34 cellular contexts compared by ENCODE assay signal in genomic region chr9:136284951-136285350, GRCh38. TPM values are rescaled to one million over a fixed set of nuclear protein-coding genes. Genes with fewer than 3 reads are reported as not detected.
"Had no signal": no experiment of that assay in that cellular context is flagged by ENCODE, and none has a peak within 500 bp of the region (broad histone marks: within the 10 kb centered on the region; RNA-seq: fewer than 3 reads in every experiment).

No MANE protein-coding gene starts in this region.

- H3K36me3 Mint-ChIP-seq: natural killer cell; neural progenitor cell; stimulated activated effector memory CD8-positive, alpha-beta T cell treated with anti-CD3 and anti-CD28 coated beads, Interleukin-12 subunit alpha, Interleukin-12 subunit beta, amount 100 ng/mL, for 72 hours; stimulated activated naive B cell treated with anti-CD40 and anti-IgM and Interleukin-4, amounts not matched to agents 10 μg/mL and 1 μg/mL and 100 μg/mL, for 72 hours had no signal

- DNase-seq: natural killer cell; nucleus accumbens; retina; sigmoid colon; small intestine; stimulated activated CD4-positive, alpha-beta T cell treated with anti-CD3 and anti-CD28 coated beads, Interleukin-15, amount 100 ng/mL, for 24 hours; stimulated activated CD4-positive, alpha-beta T cell treated with anti-CD3 and anti-CD28 coated beads, Interleukin-2, amount 100 ng/mL, for 24 hours; stimulated activated CD4-positive, alpha-beta T cell treated with anti-CD3 and anti-CD28 coated beads, Interleukin-2, amount 100 ng/mL, for 48 hours; stimulated activated CD4-positive, alpha-beta T cell treated with anti-CD3 and anti-CD28 coated beads, Interleukin-4, amount 100 ng/mL, for 24 hours; stimulated activated naive B cell treated with anti-CD40 and anti-IgM and Interleukin-4, amounts not matched to agents 10 μg/mL and 1 μg/mL and 100 μg/mL, for 72 hours; stimulated activated naive CD4-positive, alpha-beta T cell treated with Interleukin-2 at 50 U/mL for 16 hours; stomach; thyroid gland; trophoblast cell had no signal

- H3K27me3 Mint-ChIP-seq: stimulated activated naive CD8-positive, alpha-beta T cell treated with anti-CD3 and anti-CD28 coated beads, Interleukin-15, Interleukin-2, amounts not matched to agents 100 ng/mL and 50 ng/mL, for 24 hours had no signal

- H3K9me3 Mint-ChIP-seq: natural killer cell; nephron; neural progenitor cell; stimulated activated effector memory CD8-positive, alpha-beta T cell treated with anti-CD3 and anti-CD28 coated beads, Interleukin-12 subunit alpha, Interleukin-12 subunit beta, amount 100 ng/mL, for 72 hours; stimulated activated naive B cell treated with anti-CD40 and anti-IgM and Interleukin-4, amounts not matched to agents 10 μg/mL and 1 μg/mL and 100 μg/mL, for 72 hours; stimulated activated naive CD8-positive, alpha-beta T cell treated with anti-CD3 and anti-CD28 coated beads, Interleukin-15, Interleukin-2, amounts not matched to agents 100 ng/mL and 50 ng/mL, for 24 hours had no signal

- H3K4me3 ChIP-seq: neural progenitor cell, pancreas, prostate gland, right atrium auricular region, right lobe of liver, sigmoid colon, stomach, thoracic aorta, thyroid gland, tibial nerve, upper lobe of left lung, vagina had no signal

- H3K4me1 ChIP-seq: prostate gland, vagina had no signal

- H3K4me1 Mint-ChIP-seq: nephron had no signal

- FAIRE-seq: pancreas, small intestine, urothelium cell line had no signal

- H3K4me3 Mint-ChIP-seq: natural killer cell; nephron; neural progenitor cell; stimulated activated effector memory CD8-positive, alpha-beta T cell treated with anti-CD3 and anti-CD28 coated beads, Interleukin-12 subunit alpha, Interleukin-12 subunit beta, amount 100 ng/mL, for 72 hours; stimulated activated naive B cell treated with anti-CD40 and anti-IgM and Interleukin-4, amounts not matched to agents 10 μg/mL and 1 μg/mL and 100 μg/mL, for 72 hours; stimulated activated naive CD8-positive, alpha-beta T cell treated with anti-CD3 and anti-CD28 coated beads, Interleukin-15, Interleukin-2, amounts not matched to agents 100 ng/mL and 50 ng/mL, for 24 hours had no signal

- H3K27me3 ChIP-seq: neural progenitor cell, pancreas, right atrium auricular region, right lobe of liver, thyroid gland, upper lobe of left lung, vagina had no signal

- H3K27ac Mint-ChIP-seq: natural killer cell; nephron; neural progenitor cell; stimulated activated effector memory CD8-positive, alpha-beta T cell treated with anti-CD3 and anti-CD28 coated beads, Interleukin-12 subunit alpha, Interleukin-12 subunit beta, amount 100 ng/mL, for 72 hours; stimulated activated naive B cell treated with anti-CD40 and anti-IgM and Interleukin-4, amounts not matched to agents 10 μg/mL and 1 μg/mL and 100 μg/mL, for 72 hours; stimulated activated naive CD8-positive, alpha-beta T cell treated with anti-CD3 and anti-CD28 coated beads, Interleukin-15, Interleukin-2, amounts not matched to agents 100 ng/mL and 50 ng/mL, for 24 hours had no signal

- H3K9me3 ChIP-seq: neutrophil, pancreas, prostate gland, right atrium auricular region, right lobe of liver, sigmoid colon, thoracic aorta, thyroid gland, tibial nerve, upper lobe of left lung, vagina had no signal

- ATAC-seq: natural killer cell; pancreas; right lobe of liver; stimulated activated effector memory CD8-positive, alpha-beta T cell treated with anti-CD3 and anti-CD28 coated beads, Interleukin-12 subunit alpha, Interleukin-12 subunit beta, amount 100 ng/mL, for 72 hours; stimulated activated naive B cell treated with anti-CD40 and anti-IgM and Interleukin-4, amounts not matched to agents 10 μg/mL and 1 μg/mL and 100 μg/mL, for 72 hours had no signal

- H3K27ac ChIP-seq: neural progenitor cell, neutrophil, pancreas, prostate gland, right atrium auricular region, right lobe of liver, sigmoid colon, stomach, thoracic aorta, thyroid gland, tibial nerve, upper lobe of left lung, vagina had no signal

- H3K9ac ChIP-seq: neural progenitor cell had no signal

- H3K4me2 ChIP-seq: neural progenitor cell had no signal

- H3K36me3 ChIP-seq: neural progenitor cell, neutrophil, pancreas, prostate gland, right atrium auricular region, right lobe of liver, sigmoid colon, stomach, thoracic aorta, thyroid gland, tibial nerve, upper lobe of left lung, vagina had no signal

RNA-seq across cellular contexts. Expression of gene CCDC187, which starts 18.9 kb away (rescaled TPM):
- total RNA-seq: omental fat pad, osteocyte, posterior vena cava, pulmonary artery endothelial cell, right atrium auricular region, sigmoid colon, subcutaneous adipose tissue, thoracic aorta, vagina had no signal
- polyA plus RNA-seq: neural cell had no signal
